ENCODE assay signal across 9 cellular contexts in the genomic region with DNA sequence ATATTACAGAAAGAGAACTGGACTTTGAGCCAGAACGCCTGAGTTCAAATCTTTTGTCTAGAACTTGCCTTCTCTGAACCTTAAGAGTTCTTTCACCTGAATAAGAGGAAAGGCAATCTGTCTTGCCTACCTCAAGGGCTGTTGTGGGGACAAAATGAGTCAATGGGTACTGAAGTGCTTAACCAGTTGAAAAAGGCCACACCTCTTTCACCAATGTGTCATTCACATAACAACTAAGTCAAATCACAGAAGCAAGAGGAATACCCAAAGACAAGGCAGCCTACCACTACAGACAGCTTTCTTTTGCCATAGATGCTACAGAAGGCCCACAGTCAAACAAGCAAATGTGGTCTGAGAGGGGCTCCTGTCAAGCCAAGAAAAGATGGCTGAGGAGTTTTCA. TPM values are rescaled to one million over a fixed set of nuclear protein-coding genes. Genes with fewer than 3 reads are reported as not detected.
DNase-seq lines count a peak whose midpoint lies in the region; ATAC-seq and TF ChIP-seq lines count a peak whose summit lies in the region.
"Had no signal": no experiment of that assay in that cellular context is flagged by ENCODE, and none has a peak within 500 bp of the region (broad histone marks: within the 10 kb centered on the region; RNA-seq: fewer than 3 reads in every experiment).

No MANE protein-coding gene starts in this region.

- H3K9me3 Mint-ChIP-seq in activated CD4-positive, alpha-beta T cell treated with anti-CD3 and anti-CD28 coated beads for 36 hours (ENCODE audit: low read depth) = no peaks in the 10 kb centered on the region
- H3K9me3 Mint-ChIP-seq in HFFc6 = no peaks in the 10 kb centered on the region
- no peaks in the 10 kb centered on the region for H3K9me3 Mint-ChIP-seq in activated CD8-positive, alpha-beta T cell treated with anti-CD3 and anti-CD28 coated beads, Interleukin-2, amount 10 ng/mL, durations not matched to agents 7 days and 5 days (ENCODE audit: insufficient read depth)

- H3K27ac ChIP-seq in gastrocnemius medialis = peak overlapping the region; percentile 50 to 88 (median 78)

- H3K36me3 ChIP-seq in gastrocnemius medialis = peaks cover 0 to 22% of the 10 kb centered on the region in 2 donors

- in situ Hi-C loops in gastrocnemius medialis (cut with MboI; ENCODE audit: low sequenced_read_pairs in 4 of 4) = loop anchor here in 1 of 4 donors (25.0 kb wide), 1 partner anchor 332 kb away; a partner anchor contains a TSS

- intact Hi-C loops in activated CD4-positive, alpha-beta T cell treated with anti-CD3 and anti-CD28 coated beads for 36 hours (cut with DNase I, micrococcal nuclease) = loop anchor here (1.0 to 10.0 kb wide), 8 partner anchors 10 to 362 kb away; a partner anchor contains a TSS
- intact Hi-C loops in gastrocnemius medialis (cut with DNase I; ENCODE audit: low total_unique reads) = loop anchor here (5.0 kb wide), 1 partner anchor 87 kb away; no protein-coding TSS in a partner anchor

- H3K4me1 ChIP-seq in gastrocnemius medialis = peaks cover 36 to 65% of the 10 kb centered on the region in 2 donors

- TF ChIP-seq CTCF in HFFc6 (IDR thresholded peaks at IDR 0.05) (no peak), gastrocnemius medialis (IDR thresholded peaks at IDR 0.05 in 4 of 5, conservative IDR thresholded peaks at IDR 0.05 in 1 of 5) (no peak)

- ATAC-seq in activated CD4-positive, alpha-beta T cell treated with anti-CD3 and anti-CD28 coated beads for 36 hours = peak; percentile 84
- peak; percentile 74 for ATAC-seq in activated CD8-positive, alpha-beta T cell treated with anti-CD3 and anti-CD28 coated beads, Interleukin-2, amount 10 ng/mL, durations not matched to agents 7 days and 5 days
- no peak for ATAC-seq in gastrocnemius medialis

- peaks cover 48% of the 10 kb centered on the region for H3K4me1 Mint-ChIP-seq in activated CD4-positive, alpha-beta T cell treated with anti-CD3 and anti-CD28 coated beads for 36 hours
- peaks cover 61% of the 10 kb centered on the region for H3K4me1 Mint-ChIP-seq in HFFc6 (ENCODE audit: low read depth)
- H3K4me1 Mint-ChIP-seq in activated CD8-positive, alpha-beta T cell treated with anti-CD3 and anti-CD28 coated beads, Interleukin-2, amount 10 ng/mL, durations not matched to agents 7 days and 5 days (ENCODE audit: low read depth) = peaks cover 65% of the 10 kb centered on the region

- TF ChIP-seq POLR2A in gastrocnemius medialis (IDR thresholded peaks at IDR 0.05) = no peak

- no peaks in the 10 kb centered on the region for H3K9me3 ChIP-seq in gastrocnemius medialis

- H3K27me3 ChIP-seq in gastrocnemius medialis = no peaks in the 10 kb centered on the region

- POLR2A ChIA-PET in activated CD4-positive, alpha-beta T cell treated with anti-CD3 and anti-CD28 coated beads for 36 hours (lab: Charles Lee) = interaction anchor here (0.6 kb wide), 1 partner anchor 9 kb away, joined by 3 read pairs; no protein-coding TSS in a partner anchor
- POLR2A ChIA-PET in activated CD8-positive, alpha-beta T cell treated with anti-CD3 and anti-CD28 coated beads, Interleukin-2, amount 10 ng/mL, durations not matched to agents 7 days and 5 days (lab: Charles Lee) = interaction anchor here (0.8 to 1.1 kb wide), 2 partner anchors 35 to 145 kb away, joined by 3 to 4 read pairs; a partner anchor contains a TSS

- peak overlapping the region; percentile 86 for H3K27ac Mint-ChIP-seq in activated CD4-positive, alpha-beta T cell treated with anti-CD3 and anti-CD28 coated beads for 36 hours
- H3K27ac Mint-ChIP-seq in HFFc6 = peak overlapping the region; percentile 38; the same call in 1 of the 2 replicates
- peak overlapping the region; percentile 61 for H3K27ac Mint-ChIP-seq in activated CD8-positive, alpha-beta T cell treated with anti-CD3 and anti-CD28 coated beads, Interleukin-2, amount 10 ng/mL, durations not matched to agents 7 days and 5 days

- H3K4me3 Mint-ChIP-seq in activated CD4-positive, alpha-beta T cell treated with anti-CD3 and anti-CD28 coated beads for 36 hours = no peak overlapping the region
- no peak overlapping the region for H3K4me3 Mint-ChIP-seq in HFFc6
- H3K4me3 Mint-ChIP-seq in activated CD8-positive, alpha-beta T cell treated with anti-CD3 and anti-CD28 coated beads, Interleukin-2, amount 10 ng/mL, durations not matched to agents 7 days and 5 days = no peak overlapping the region

- no peak overlapping the region for H3K4me3 ChIP-seq in gastrocnemius medialis

- H3K36me3 Mint-ChIP-seq in activated CD4-positive, alpha-beta T cell treated with anti-CD3 and anti-CD28 coated beads for 36 hours (ENCODE audit: low read depth) = peaks cover 23% of the 10 kb centered on the region
- H3K36me3 Mint-ChIP-seq in HFFc6 (ENCODE audit: low read depth) = peaks cover 32% of the 10 kb centered on the region; the same call in 1 of the 2 replicates
- peaks cover 35% of the 10 kb centered on the region for H3K36me3 Mint-ChIP-seq in activated CD8-positive, alpha-beta T cell treated with anti-CD3 and anti-CD28 coated beads, Interleukin-2, amount 10 ng/mL, durations not matched to agents 7 days and 5 days (ENCODE audit: low read depth)

- CTCF ChIA-PET in activated CD4-positive, alpha-beta T cell treated with anti-CD3 and anti-CD28 coated beads for 36 hours (lab: Charles Lee) = interaction anchor here (1.8 to 3.4 kb wide), 2 partner anchors 12 to 16 kb away, joined by 6 to 24 read pairs; no protein-coding TSS in a partner anchor
- CTCF ChIA-PET in activated CD8-positive, alpha-beta T cell treated with anti-CD3 and anti-CD28 coated beads, Interleukin-2, amount 10 ng/mL, durations not matched to agents 7 days and 5 days (lab: Charles Lee) = interaction anchor here (6.5 kb wide), 1 partner anchor 11 kb away, joined by 34 read pairs; no protein-coding TSS in a partner anchor

- peak; percentile 66 for DNase-seq in activated CD4-positive, alpha-beta T cell treated with anti-CD3 and anti-CD28 coated beads for 36 hours
- no peak for DNase-seq in activated CD4-positive, alpha-beta T cell treated with anti-CD3 and anti-CD28 coated beads, Interleukin-2, amount 50 U/mL, for 1 hour
- no peak for DNase-seq in HFFc6
- DNase-seq in activated CD8-positive, alpha-beta T cell treated with anti-CD3 and anti-CD28 coated beads, Interleukin-2, amount 10 ng/mL, durations not matched to agents 7 days and 5 days = peak; percentile 63
- DNase-seq in gastrocnemius medialis = no peak
- no peak for DNase-seq in HuH-7.5 (ENCODE audit: low spot score)
- no peak for DNase-seq in GM19238 (ENCODE audit: insufficient read length, low spot score)
- DNase-seq in C1 segment of cervical spinal cord (lab: John Stamatoyannopoulos, UW) = no peak
- DNase-seq: aorta had no signal

- H3K27me3 Mint-ChIP-seq in activated CD4-positive, alpha-beta T cell treated with anti-CD3 and anti-CD28 coated beads for 36 hours = no peaks in the 10 kb centered on the region
- H3K27me3 Mint-ChIP-seq in HFFc6 (ENCODE audit: insufficient read depth) = peaks cover 4% of the 10 kb centered on the region
- H3K27me3 Mint-ChIP-seq in activated CD8-positive, alpha-beta T cell treated with anti-CD3 and anti-CD28 coated beads, Interleukin-2, amount 10 ng/mL, durations not matched to agents 7 days and 5 days (ENCODE audit: low read depth) = no peaks in the 10 kb centered on the region

RNA-seq across cellular contexts. Expression of a gene that starts 39.7 kb away (rescaled TPM):
- 10 to 100 TPM; 83.4 to 84.9 TPM for total RNA-seq in activated CD4-positive, alpha-beta T cell treated with anti-CD3 and anti-CD28 coated beads for 36 hours
- total RNA-seq in HFFc6 (2021; fragmentation: NEBNext Ultra II Directional; extraction: Animal tissue kit (Norgen Biotek cat#: 25700)) = 1 to 10 TPM; 5.3 to 7.6 (median 5.8) TPM
- 100 to 1,000 TPM; 206 to 212 TPM for total RNA-seq in activated CD8-positive, alpha-beta T cell treated with anti-CD3 and anti-CD28 coated beads, Interleukin-2, amount 10 ng/mL, durations not matched to agents 7 days and 5 days
- 1 to 10 TPM; 4.1 to 8.7 (median 7.5) TPM for total RNA-seq in gastrocnemius medialis

RNA-seq across cellular contexts. Expression of a gene that starts 42.7 kb away (rescaled TPM):
- total RNA-seq in activated CD4-positive, alpha-beta T cell treated with anti-CD3 and anti-CD28 coated beads for 36 hours = 10 to 100 TPM; 45.4 to 47.8 TPM
- total RNA-seq in HFFc6 (2021; fragmentation: NEBNext Ultra II Directional; extraction: Animal tissue kit (Norgen Biotek cat#: 25700)) = 10 to 100 TPM; 21.3 to 27.9 (median 27.2) TPM
- total RNA-seq in activated CD8-positive, alpha-beta T cell treated with anti-CD3 and anti-CD28 coated beads, Interleukin-2, amount 10 ng/mL, durations not matched to agents 7 days and 5 days = 10 to 100 TPM; 59.4 to 62.2 TPM
- total RNA-seq in gastrocnemius medialis = 10 to 100 TPM; 24.6 to 32.0 (median 29.0) TPM

Comparison
In these comparisons a context has a peak if more than half of its experiments do, and no peak if none do; other contexts are left out.
1. DNase-seq: peak in activated CD4-positive, alpha-beta T cell treated with anti-CD3 and anti-CD28 coated beads for 36 hours (single experiment) and activated CD8-positive, alpha-beta T cell treated with anti-CD3 and anti-CD28 coated beads, Interleukin-2, amount 10 ng/mL, durations not matched to agents 7 days and 5 days (single experiment); none in activated CD4-positive, alpha-beta T cell treated with anti-CD3 and anti-CD28 coated beads, Interleukin-2, amount 50 U/mL, for 1 hour (single experiment), HFFc6 (single experiment), gastrocnemius medialis (0 of 2), HuH-7.5 (single experiment), GM19238 (single experiment) and C1 segment of cervical spinal cord (0 of 14).
2. ATAC-seq: peak in activated CD4-positive, alpha-beta T cell treated with anti-CD3 and anti-CD28 coated beads for 36 hours (single experiment) and activated CD8-positive, alpha-beta T cell treated with anti-CD3 and anti-CD28 coated beads, Interleukin-2, amount 10 ng/mL, durations not matched to agents 7 days and 5 days (single experiment); none in gastrocnemius medialis (0 of 2).
3. RNA of a gene that starts 39.7 kb away (total RNA-seq): 206 to 212 TPM in activated CD8-positive, alpha-beta T cell treated with anti-CD3 and anti-CD28 coated beads, Interleukin-2, amount 10 ng/mL, durations not matched to agents 7 days and 5 days and 83.4 to 84.9 TPM in activated CD4-positive, alpha-beta T cell treated with anti-CD3 and anti-CD28 coated beads for 36 hours; 4.1 to 8.7 TPM in gastrocnemius medialis and 5.3 to 7.6 TPM in HFFc6; every median in the first group is over 4 times any median in the second.
4. Peak in every context shown above with its lines, with median percentiles within 50 percentile points of each other: H3K27ac Mint-ChIP-seq.